Comparison of ENCODE assay signal across 18 cellular contexts in genomic region chr22:33894036-33894435, GRCh38.
"Had no signal": no experiment of that assay in that cellular context is flagged by ENCODE, and none has a peak within 500 bp of the region (broad histone marks: within the 10 kb centered on the region; RNA-seq: fewer than 3 reads in every experiment).

No MANE protein-coding gene starts in this region.

- H3K36me3 Mint-ChIP-seq: immature natural killer cell; naive thymus-derived CD8-positive, alpha-beta T cell had no signal

- H3K9me3 Mint-ChIP-seq: immature natural killer cell had no signal

- FAIRE-seq: endometrium, small intestine had no signal

- H3K4me3 Mint-ChIP-seq: immature natural killer cell; naive thymus-derived CD8-positive, alpha-beta T cell; neural crest cell had no signal

- H3K27ac Mint-ChIP-seq: immature natural killer cell; naive thymus-derived CD8-positive, alpha-beta T cell had no signal

- H3K36me3 ChIP-seq: esophagus muscularis mucosa, gastrocnemius medialis, upper lobe of right lung, vagina had no signal

- H3K9me3 ChIP-seq: esophagus muscularis mucosa, gastrocnemius medialis, upper lobe of right lung, vagina had no signal

- H3K4me3 ChIP-seq: dorsolateral prefrontal cortex, esophagus muscularis mucosa, gastrocnemius medialis, lung, upper lobe of right lung, vagina had no signal

- H3K27me3 ChIP-seq: dorsolateral prefrontal cortex, esophagus muscularis mucosa, gastrocnemius medialis, upper lobe of right lung, vagina had no signal

- H3K4me1 ChIP-seq: upper lobe of right lung had no signal

- H3K27ac ChIP-seq: dorsolateral prefrontal cortex, esophagus muscularis mucosa, gastrocnemius medialis, upper lobe of right lung, vagina had no signal

- DNase-seq: cortex of kidney; dorsolateral prefrontal cortex; effector memory CD4-positive, alpha-beta T cell; gastrocnemius medialis; immature natural killer cell; left ventricle myocardium superior; mesenchymal stem cell; naive thymus-derived CD8-positive, alpha-beta T cell; right cardiac atrium; stimulated activated CD4-positive, alpha-beta T cell treated with anti-CD3 and anti-CD28 coated beads, Interleukin-2, amount 100 ng/mL, for 48 hours; stimulated activated naive CD4-positive, alpha-beta T cell treated with Interleukin-2 at 50 U/mL for 16 hours; upper lobe of right lung had no signal

- ATAC-seq: gastrocnemius medialis; left ventricle myocardium superior; naive thymus-derived CD8-positive, alpha-beta T cell; right cardiac atrium had no signal
